18 cellular contexts compared by ENCODE assay signal in genomic region chr7:117587931-117588330, GRCh38.
"Had no signal": no experiment of that assay in that cellular context is flagged by ENCODE, and none has a peak within 500 bp of the region (broad histone marks: within the 10 kb centered on the region; RNA-seq: fewer than 3 reads in every experiment).

No MANE protein-coding gene starts in this region.

- H3K4me2 ChIP-seq: smooth muscle cell had no signal

- H3K9me3 Mint-ChIP-seq: activated CD4-positive, alpha-beta T cell treated with anti-CD3 and anti-CD28 coated beads, Interleukin-2, amount 10 ng/mL, durations not matched to agents 7 days and 5 days; activated T-cell treated with anti-CD3 and anti-CD28 coated beads, Interleukin-2, amount 50 U/mL, for 4 hours had no signal

- DNase-seq: activated CD4-positive, alpha-beta T cell treated with anti-CD3 and anti-CD28 coated beads, Interleukin-2, amount 10 ng/mL, durations not matched to agents 7 days and 5 days; activated CD8-positive, alpha-beta memory T cell treated with anti-CD3 and anti-CD28 coated beads, Interleukin-2, amount 50 U/mL, for 4 hours; activated CD8-positive, alpha-beta T cell treated with anti-CD3 and anti-CD28 coated beads, Interleukin-2, amount 10 ng/mL, durations not matched to agents 7 days and 5 days; activated naive CD4-positive, alpha-beta T cell treated with anti-CD3 and anti-CD28 coated beads for 36 hours; activated T-cell treated with anti-CD3 and anti-CD28 coated beads, Interleukin-2, amount 50 U/mL, for 4 hours; body of pancreas; effector memory CD4-positive, alpha-beta T cell; esophagus squamous epithelium; lower lobe of right lung; nucleus accumbens; stimulated activated CD4-positive, alpha-beta T cell treated with anti-CD3 and anti-CD28 coated beads, Interleukin-4, amount 100 ng/mL, for 1 hour; stimulated activated naive CD8-positive, alpha-beta T cell treated with anti-CD3 and anti-CD28 coated beads, Interleukin-15, amount 100 ng/mL, for 72 hours; trophoblast cell had no signal

- H2AFZ ChIP-seq: hepatocyte had no signal

- H3K36me3 ChIP-seq: esophagus squamous epithelium, lower lobe of right lung, vagina had no signal

- H3K27ac Mint-ChIP-seq: activated CD4-positive, alpha-beta T cell treated with anti-CD3 and anti-CD28 coated beads, Interleukin-2, amount 10 ng/mL, durations not matched to agents 7 days and 5 days; activated CD8-positive, alpha-beta T cell treated with anti-CD3 and anti-CD28 coated beads, Interleukin-2, amount 10 ng/mL, durations not matched to agents 7 days and 5 days; activated naive CD4-positive, alpha-beta T cell treated with anti-CD3 and anti-CD28 coated beads for 36 hours; stimulated activated naive CD8-positive, alpha-beta T cell treated with anti-CD3 and anti-CD28 coated beads, Interleukin-15, amount 100 ng/mL, for 72 hours had no signal

- H3K4me1 Mint-ChIP-seq: activated CD4-positive, alpha-beta T cell treated with anti-CD3 and anti-CD28 coated beads, Interleukin-2, amount 10 ng/mL, durations not matched to agents 7 days and 5 days; nephron; stimulated activated naive CD8-positive, alpha-beta T cell treated with anti-CD3 and anti-CD28 coated beads, Interleukin-15, amount 100 ng/mL, for 72 hours had no signal

- H3K27me3 ChIP-seq: body of pancreas, esophagus squamous epithelium, hepatocyte, vagina had no signal

- H3K4me3 ChIP-seq: body of pancreas, esophagus squamous epithelium, hepatocyte, lower lobe of right lung, smooth muscle cell, vagina had no signal

- H3K9me3 ChIP-seq: body of pancreas, esophagus squamous epithelium, lower lobe of right lung, vagina had no signal

- H3K4me3 Mint-ChIP-seq: activated CD4-positive, alpha-beta T cell treated with anti-CD3 and anti-CD28 coated beads, Interleukin-2, amount 10 ng/mL, durations not matched to agents 7 days and 5 days; activated CD8-positive, alpha-beta T cell treated with anti-CD3 and anti-CD28 coated beads, Interleukin-2, amount 10 ng/mL, durations not matched to agents 7 days and 5 days; activated naive CD4-positive, alpha-beta T cell treated with anti-CD3 and anti-CD28 coated beads for 36 hours; activated T-cell treated with anti-CD3 and anti-CD28 coated beads, Interleukin-2, amount 50 U/mL, for 4 hours; nephron; stimulated activated naive CD8-positive, alpha-beta T cell treated with anti-CD3 and anti-CD28 coated beads, Interleukin-15, amount 100 ng/mL, for 72 hours had no signal

- H3K79me2 ChIP-seq: hepatocyte had no signal

- H3K4me1 ChIP-seq: lower lobe of right lung, vagina had no signal

- H3K27me3 Mint-ChIP-seq: stimulated activated naive CD8-positive, alpha-beta T cell treated with anti-CD3 and anti-CD28 coated beads, Interleukin-15, amount 100 ng/mL, for 72 hours had no signal

- H3K27ac ChIP-seq: body of pancreas, esophagus squamous epithelium, lower lobe of right lung, vagina had no signal

- ATAC-seq: activated CD8-positive, alpha-beta T cell treated with anti-CD3 and anti-CD28 coated beads, Interleukin-2, amount 10 ng/mL, durations not matched to agents 7 days and 5 days; activated T-cell treated with anti-CD3 and anti-CD28 coated beads, Interleukin-2, amount 50 U/mL, for 4 hours; sciatic nerve; stimulated activated naive CD8-positive, alpha-beta T cell treated with anti-CD3 and anti-CD28 coated beads, Interleukin-15, amount 100 ng/mL, for 72 hours had no signal
